8 cellular contexts compared by ENCODE assay signal in genomic region chr15:22774663-22775062, GRCh38. TPM values are rescaled to one million over a fixed set of nuclear protein-coding genes. Genes with fewer than 3 reads are reported as not detected.
DNase-seq lines count a peak whose midpoint lies in the region; ATAC-seq, FAIRE-seq and TF ChIP-seq lines count a peak whose summit lies in the region.
"Not testable (repeated sequence)": the region's sequence is repeated elsewhere in the genome, so short reads cannot be mapped to it uniquely, and the experiment has no call there.

No MANE protein-coding gene starts in this region.

- TF ChIP-seq RAD21 in GM12878 (IDR thresholded peaks at IDR 0.05; ENCODE audit: insufficient read depth, low read depth, low read length): not testable (repeated sequence)

- CTCF ChIA-PET in activated CD4-positive, alpha-beta T cell treated with anti-CD3 and anti-CD28 coated beads for 36 hours (lab: Charles Lee); GM12878 (lab: Yijun Ruan, JAX): not testable (repeated sequence)

- not testable (repeated sequence) for H2AFZ ChIP-seq in GM12878 (ENCODE audit: control insufficient read depth, low read depth, low read length)

- SMC1A ChIA-PET in GM12878 (lab: Charles Lee; ENCODE audit: uncharacterized antibody, unreplicated experiment): not testable (repeated sequence)

- not testable (repeated sequence) for TF ChIP-seq CTCF in GM12878 (IDR thresholded peaks at IDR 0.05 in 2 of 3, conservative IDR thresholded peaks at IDR 0.05 in 1 of 3; ENCODE audit: control insufficient read depth in 2 of 3, extremely low read depth in 1 of 3, insufficient read depth in 1 of 3, low read depth in 3 of 3, low read length in 3 of 3)

- H3K9ac ChIP-seq in GM12878 (ENCODE audit: control insufficient read depth, insufficient read depth, low read length): not testable (repeated sequence)

- H3K27me3 Mint-ChIP-seq in activated CD4-positive, alpha-beta T cell treated with anti-CD3 and anti-CD28 coated beads for 36 hours: not testable (repeated sequence)

- in situ Hi-C loops in GM12878 (cut with MboI): not testable (repeated sequence)

- not testable (repeated sequence) for H3K79me2 ChIP-seq in GM12878 (ENCODE audit: control insufficient read depth, insufficient read depth, low read length)

- not testable (repeated sequence) for TF ChIP-seq POLR2A in GM18505 (IDR thresholded peaks at IDR 0.05; ENCODE audit: borderline replicate concordance, extremely low read depth, insufficient read depth, insufficient read length); GM12878 (IDR thresholded peaks at IDR 0.05; ENCODE audit: low read depth, low read length)

- not testable (repeated sequence) for H3K27ac Mint-ChIP-seq in activated CD4-positive, alpha-beta T cell treated with anti-CD3 and anti-CD28 coated beads for 36 hours

- H3K4me2 ChIP-seq in GM12878 (ENCODE audit: control insufficient read depth, insufficient read depth): peak overlapping the region; percentile 13; the same call in 1 of the 2 replicates

- ATAC-seq in GM18505 (IDR thresholded peaks at IDR 0.05; ENCODE audit: unreplicated experiment): peak; percentile 97
- ATAC-seq in GM19043 (IDR thresholded peaks at IDR 0.05; ENCODE audit: low read depth, unreplicated experiment): peak; percentile 83
- ATAC-seq in GM21423 (IDR thresholded peaks at IDR 0.05; ENCODE audit: unreplicated experiment): peak; percentile 99
- peak; percentile 96 for ATAC-seq in HG02623 (IDR thresholded peaks at IDR 0.05; ENCODE audit: unreplicated experiment)
- ATAC-seq in HG03064 (IDR thresholded peaks at IDR 0.05; ENCODE audit: low read depth, unreplicated experiment): peak; percentile 97
- peak; percentile 97 for ATAC-seq in HG03442 (IDR thresholded peaks at IDR 0.05; ENCODE audit: unreplicated experiment)
- ATAC-seq in activated CD4-positive, alpha-beta T cell treated with anti-CD3 and anti-CD28 coated beads for 36 hours: peak; percentile 94
- ATAC-seq in GM12878: peak; percentile 94

- H3K27ac ChIP-seq in GM12878 (ENCODE audit: control insufficient read depth, insufficient read depth): not testable (repeated sequence)

- POLR2A ChIA-PET in activated CD4-positive, alpha-beta T cell treated with anti-CD3 and anti-CD28 coated beads for 36 hours (lab: Charles Lee); GM12878 (lab: Charles Lee): not testable (repeated sequence)

- intact Hi-C loops in activated CD4-positive, alpha-beta T cell treated with anti-CD3 and anti-CD28 coated beads for 36 hours (cut with DNase I, micrococcal nuclease); GM12878 (cut with micrococcal nuclease; ENCODE audit: unreplicated experiment): not testable (repeated sequence)

- peaks cover 32% of the 10 kb centered on the region for H3K4me1 Mint-ChIP-seq in activated CD4-positive, alpha-beta T cell treated with anti-CD3 and anti-CD28 coated beads for 36 hours

- H3K27me3 ChIP-seq in GM12878 (replicated peaks in 1 of 2; ENCODE audit: control insufficient read depth in 2 of 2, insufficient read depth in 2 of 2, low read length in 1 of 2): not testable (repeated sequence)

- not testable (repeated sequence) for H3K9me3 Mint-ChIP-seq in activated CD4-positive, alpha-beta T cell treated with anti-CD3 and anti-CD28 coated beads for 36 hours (ENCODE audit: low read depth)

- TF ChIP-seq EP300 in GM12878 (IDR thresholded peaks at IDR 0.05; ENCODE audit: borderline replicate concordance in 1 of 2, control insufficient read depth in 1 of 2, low read depth in 2 of 2, low read length in 2 of 2): not testable (repeated sequence)

- H3K36me3 ChIP-seq in GM12878 (ENCODE audit: control insufficient read depth in 2 of 2, insufficient read depth in 2 of 2, low read length in 1 of 2): not testable (repeated sequence)

- not testable (repeated sequence) for H3K36me3 Mint-ChIP-seq in activated CD4-positive, alpha-beta T cell treated with anti-CD3 and anti-CD28 coated beads for 36 hours (ENCODE audit: low read depth)

- RAD21 ChIA-PET in GM12878 (lab: Charles Lee; ENCODE audit: unreplicated experiment): not testable (repeated sequence)

- peaks cover 16% of the 10 kb centered on the region for H3K4me1 ChIP-seq in GM12878 (ENCODE audit: control insufficient read depth, insufficient read depth, low read length)

- BruUV-seq in GM12878 (replicated peaks; lab: Mats Ljungman, UMichigan): not testable (repeated sequence)

- not testable (repeated sequence) for FAIRE-seq in GM12878 (lab: Jason Lieb, UNC)

- H3K9me3 ChIP-seq in GM12878 (replicated peaks; ENCODE audit: control insufficient read depth, insufficient read depth, low read length): not testable (repeated sequence)

- H3K4me3 Mint-ChIP-seq in activated CD4-positive, alpha-beta T cell treated with anti-CD3 and anti-CD28 coated beads for 36 hours: not testable (repeated sequence)

- WGBS in GM12878 (ENCODE audit: insufficient coverage, insufficient replicate concordance, low lambda C conversion rate, missing lambda C conversion rate): 25% methylated on average over 5 of the region's 5 CpGs

- not testable (repeated sequence) for H3K4me3 ChIP-seq in GM12878

- not testable (repeated sequence) for H4K20me1 ChIP-seq in GM12878 (ENCODE audit: control insufficient read depth, insufficient read depth)

- peak; percentile 47 for DNase-seq in activated CD4-positive, alpha-beta T cell treated with anti-CD3 and anti-CD28 coated beads for 36 hours
- not testable (repeated sequence) for DNase-seq in GM12878 (ENCODE audit: low read depth, low spot score)

TF ChIP-seq in GM12878, 131 proteins besides CTCF, POLR2A, EP300 and RAD21:
- TF ChIP-seq RUNX3 (IDR thresholded peaks at IDR 0.05; ENCODE audit: low read length): peak; percentile 24; the same call in 1 of the 2 replicates
TF ChIP-seq in GM12878: peak in this region for 1; not testable (repeated sequence) for 130.

RNA-seq across cellular contexts. Expression of gene NIPA1, which starts 11.8 kb away (rescaled TPM):
- 10 to 100 TPM; 10.6 to 12.2 TPM for total RNA-seq in activated CD4-positive, alpha-beta T cell treated with anti-CD3 and anti-CD28 coated beads for 36 hours
- 85.7 TPM in 2 replicates for total RNA-seq in GM12878 (2013; cell fraction: nucleolus; rRNA removed)
- total RNA-seq in GM12878 (2014; rRNA removed) (30.6 and 32.7 TPM in 2 replicates), GM12878 (2014; rRNA removed; fragmentation: Illumina TruSeq; extraction: Trizol) (22.8 and 23.1 TPM in 2 replicates), GM12878 (2021) (34.6 and 35.9 TPM in 2 replicates)
- polyA plus RNA-seq in GM12878 (2011; ENCODE audit: low read depth): 10.1 TPM
- polyA plus RNA-seq in GM12878 (2011; rRNA removed) (46.5 and 52.5 TPM in 2 replicates), GM12878 (2014; fragmentation: Illumina TruSeq; extraction: Trizol) (27.4 and 27.6 TPM in 2 replicates), GM12878 (2014; fragmentation: Nextera tagmentation; extraction: Ambion mirVana) (1 to 10 TPM; 5.3 to 7.6 TPM), GM12878 (2014; rRNA removed) (21.7 and 24.9 TPM in 2 replicates), GM12878 (2016; fragmentation: Nextera tagmentation; extraction: Ambion mirVana) (10 to 100 TPM; 23.2 to 26.5 TPM)
- polyA plus RNA-seq in GM12878 (2011; cell fraction: cytosol; rRNA removed): 33.7 and 40.0 TPM in 2 replicates
- 40.6 and 47.0 TPM in 2 replicates for polyA plus RNA-seq in GM12878 (2011; cell fraction: nucleus; rRNA removed)
- polyA plus RNA-seq in GM12878 (2012): 14.5 and 18.0 TPM in 2 replicates
- 112 and 131 TPM in 2 replicates for polyA minus RNA-seq in GM12878 (2011; rRNA and poly(A)+ RNA removed)
- polyA minus RNA-seq in GM12878 (2011; cell fraction: cytosol; rRNA and poly(A)+ RNA removed): 28.1 and 28.2 TPM in 2 replicates
- polyA minus RNA-seq in GM12878 (2011; cell fraction: nucleus; rRNA and poly(A)+ RNA removed): 13.8 and 24.6 TPM in 2 replicates
